ENCODE assay signal across 1 cellular context in the genomic region with DNA sequence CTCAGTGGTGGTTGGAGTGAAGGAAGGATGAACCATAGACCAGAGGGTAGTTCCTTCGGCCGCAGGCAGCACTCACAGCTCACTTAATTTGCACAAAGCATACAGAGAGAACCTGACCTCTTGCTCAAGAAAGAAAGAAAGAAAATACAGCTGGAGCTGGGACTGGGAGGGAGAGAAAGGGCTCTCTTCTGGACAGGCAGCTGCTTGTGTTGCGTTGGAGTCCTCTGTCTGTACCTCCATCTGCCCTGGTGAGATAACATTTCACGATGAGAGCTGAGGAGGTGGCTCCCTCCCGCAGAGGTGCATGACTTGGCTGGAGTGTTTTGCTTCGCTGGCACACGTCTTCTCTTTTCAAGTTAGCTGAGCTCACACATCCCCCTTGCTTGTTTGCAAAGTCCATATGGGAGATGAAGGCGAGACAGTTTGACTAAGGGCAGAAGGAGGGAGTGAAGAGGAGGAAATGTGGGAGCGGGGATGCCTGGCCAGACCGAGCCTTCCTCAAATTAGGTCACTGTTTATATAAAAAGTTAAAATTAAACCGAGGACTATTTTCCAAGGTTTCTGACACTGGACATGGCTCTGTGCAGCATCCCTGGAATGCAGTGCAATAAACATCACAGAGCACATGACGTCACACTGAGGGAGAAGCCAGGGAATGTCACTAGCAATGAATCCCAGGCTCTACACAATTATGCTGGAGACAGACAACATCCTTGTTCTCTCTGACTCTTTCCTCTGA.
TF ChIP-seq lines count a peak whose summit lies in the region.

No MANE protein-coding gene starts in this region.

TF ChIP-seq in K562, 482 proteins besides CTCF, POLR2A, EP300 and RAD21 (continued from another document and continues in another):
- no peak for TF ChIP-seq KDM4B (IDR thresholded peaks at IDR 0.05; ENCODE audit: borderline replicate concordance in 2 of 2, low read depth in 1 of 2)
- TF ChIP-seq MEIS2 (IDR thresholded peaks at IDR 0.05; ENCODE audit: partially characterized antibody): peak; percentile 81
- TF ChIP-seq PRMT5 (CRISPR knock-in tag; IDR thresholded peaks at IDR 0.05): no peak
- TF ChIP-seq, protein P1, sequence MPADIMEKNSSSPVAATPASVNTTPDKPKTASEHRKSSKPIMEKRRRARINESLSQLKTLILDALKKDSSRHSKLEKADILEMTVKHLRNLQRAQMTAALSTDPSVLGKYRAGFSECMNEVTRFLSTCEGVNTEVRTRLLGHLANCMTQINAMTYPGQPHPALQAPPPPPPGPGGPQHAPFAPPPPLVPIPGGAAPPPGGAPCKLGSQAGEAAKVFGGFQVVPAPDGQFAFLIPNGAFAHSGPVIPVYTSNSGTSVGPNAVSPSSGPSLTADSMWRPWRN (IDR thresholded peaks at IDR 0.05; ENCODE audit: low read depth): peak; percentile 73
- TF ChIP-seq, protein P2, sequence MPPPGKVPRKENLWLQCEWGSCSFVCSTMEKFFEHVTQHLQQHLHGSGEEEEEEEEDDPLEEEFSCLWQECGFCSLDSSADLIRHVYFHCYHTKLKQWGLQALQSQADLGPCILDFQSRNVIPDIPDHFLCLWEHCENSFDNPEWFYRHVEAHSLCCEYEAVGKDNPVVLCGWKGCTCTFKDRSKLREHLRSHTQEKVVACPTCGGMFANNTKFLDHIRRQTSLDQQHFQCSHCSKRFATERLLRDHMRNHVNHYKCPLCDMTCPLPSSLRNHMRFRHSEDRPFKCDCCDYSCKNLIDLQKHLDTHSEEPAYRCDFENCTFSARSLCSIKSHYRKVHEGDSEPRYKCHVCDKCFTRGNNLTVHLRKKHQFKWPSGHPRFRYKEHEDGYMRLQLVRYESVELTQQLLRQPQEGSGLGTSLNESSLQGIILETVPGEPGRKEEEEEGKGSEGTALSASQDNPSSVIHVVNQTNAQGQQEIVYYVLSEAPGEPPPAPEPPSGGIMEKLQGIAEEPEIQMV (tag; conservative IDR thresholded peaks at IDR 0.05; ENCODE audit: low read depth): no peak
- no peak for TF ChIP-seq BRF1 (IDR thresholded peaks at IDR 0.05; ENCODE audit: borderline replicate concordance, extremely low read depth, insufficient read length)
- TF ChIP-seq, protein P3, sequence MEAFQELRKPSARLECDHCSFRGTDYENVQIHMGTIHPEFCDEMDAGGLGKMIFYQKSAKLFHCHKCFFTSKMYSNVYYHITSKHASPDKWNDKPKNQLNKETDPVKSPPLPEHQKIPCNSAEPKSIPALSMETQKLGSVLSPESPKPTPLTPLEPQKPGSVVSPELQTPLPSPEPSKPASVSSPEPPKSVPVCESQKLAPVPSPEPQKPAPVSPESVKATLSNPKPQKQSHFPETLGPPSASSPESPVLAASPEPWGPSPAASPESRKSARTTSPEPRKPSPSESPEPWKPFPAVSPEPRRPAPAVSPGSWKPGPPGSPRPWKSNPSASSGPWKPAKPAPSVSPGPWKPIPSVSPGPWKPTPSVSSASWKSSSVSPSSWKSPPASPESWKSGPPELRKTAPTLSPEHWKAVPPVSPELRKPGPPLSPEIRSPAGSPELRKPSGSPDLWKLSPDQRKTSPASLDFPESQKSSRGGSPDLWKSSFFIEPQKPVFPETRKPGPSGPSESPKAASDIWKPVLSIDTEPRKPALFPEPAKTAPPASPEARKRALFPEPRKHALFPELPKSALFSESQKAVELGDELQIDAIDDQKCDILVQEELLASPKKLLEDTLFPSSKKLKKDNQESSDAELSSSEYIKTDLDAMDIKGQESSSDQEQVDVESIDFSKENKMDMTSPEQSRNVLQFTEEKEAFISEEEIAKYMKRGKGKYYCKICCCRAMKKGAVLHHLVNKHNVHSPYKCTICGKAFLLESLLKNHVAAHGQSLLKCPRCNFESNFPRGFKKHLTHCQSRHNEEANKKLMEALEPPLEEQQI (IDR thresholded peaks at IDR 0.05): peak; percentile 77
- TF ChIP-seq KDM2B (CRISPR knock-in tag; IDR thresholded peaks at IDR 0.05): no peak
- TF ChIP-seq PPARD (CRISPR knock-in tag; IDR thresholded peaks at IDR 0.05): no peak
- no peak for TF ChIP-seq ZNF12 (CRISPR knock-in tag; IDR thresholded peaks at IDR 0.05)
- peak; percentile 72 for TF ChIP-seq DACH1 (IDR thresholded peaks at IDR 0.05; ENCODE audit: partially characterized antibody)
- TF ChIP-seq, protein P4, sequence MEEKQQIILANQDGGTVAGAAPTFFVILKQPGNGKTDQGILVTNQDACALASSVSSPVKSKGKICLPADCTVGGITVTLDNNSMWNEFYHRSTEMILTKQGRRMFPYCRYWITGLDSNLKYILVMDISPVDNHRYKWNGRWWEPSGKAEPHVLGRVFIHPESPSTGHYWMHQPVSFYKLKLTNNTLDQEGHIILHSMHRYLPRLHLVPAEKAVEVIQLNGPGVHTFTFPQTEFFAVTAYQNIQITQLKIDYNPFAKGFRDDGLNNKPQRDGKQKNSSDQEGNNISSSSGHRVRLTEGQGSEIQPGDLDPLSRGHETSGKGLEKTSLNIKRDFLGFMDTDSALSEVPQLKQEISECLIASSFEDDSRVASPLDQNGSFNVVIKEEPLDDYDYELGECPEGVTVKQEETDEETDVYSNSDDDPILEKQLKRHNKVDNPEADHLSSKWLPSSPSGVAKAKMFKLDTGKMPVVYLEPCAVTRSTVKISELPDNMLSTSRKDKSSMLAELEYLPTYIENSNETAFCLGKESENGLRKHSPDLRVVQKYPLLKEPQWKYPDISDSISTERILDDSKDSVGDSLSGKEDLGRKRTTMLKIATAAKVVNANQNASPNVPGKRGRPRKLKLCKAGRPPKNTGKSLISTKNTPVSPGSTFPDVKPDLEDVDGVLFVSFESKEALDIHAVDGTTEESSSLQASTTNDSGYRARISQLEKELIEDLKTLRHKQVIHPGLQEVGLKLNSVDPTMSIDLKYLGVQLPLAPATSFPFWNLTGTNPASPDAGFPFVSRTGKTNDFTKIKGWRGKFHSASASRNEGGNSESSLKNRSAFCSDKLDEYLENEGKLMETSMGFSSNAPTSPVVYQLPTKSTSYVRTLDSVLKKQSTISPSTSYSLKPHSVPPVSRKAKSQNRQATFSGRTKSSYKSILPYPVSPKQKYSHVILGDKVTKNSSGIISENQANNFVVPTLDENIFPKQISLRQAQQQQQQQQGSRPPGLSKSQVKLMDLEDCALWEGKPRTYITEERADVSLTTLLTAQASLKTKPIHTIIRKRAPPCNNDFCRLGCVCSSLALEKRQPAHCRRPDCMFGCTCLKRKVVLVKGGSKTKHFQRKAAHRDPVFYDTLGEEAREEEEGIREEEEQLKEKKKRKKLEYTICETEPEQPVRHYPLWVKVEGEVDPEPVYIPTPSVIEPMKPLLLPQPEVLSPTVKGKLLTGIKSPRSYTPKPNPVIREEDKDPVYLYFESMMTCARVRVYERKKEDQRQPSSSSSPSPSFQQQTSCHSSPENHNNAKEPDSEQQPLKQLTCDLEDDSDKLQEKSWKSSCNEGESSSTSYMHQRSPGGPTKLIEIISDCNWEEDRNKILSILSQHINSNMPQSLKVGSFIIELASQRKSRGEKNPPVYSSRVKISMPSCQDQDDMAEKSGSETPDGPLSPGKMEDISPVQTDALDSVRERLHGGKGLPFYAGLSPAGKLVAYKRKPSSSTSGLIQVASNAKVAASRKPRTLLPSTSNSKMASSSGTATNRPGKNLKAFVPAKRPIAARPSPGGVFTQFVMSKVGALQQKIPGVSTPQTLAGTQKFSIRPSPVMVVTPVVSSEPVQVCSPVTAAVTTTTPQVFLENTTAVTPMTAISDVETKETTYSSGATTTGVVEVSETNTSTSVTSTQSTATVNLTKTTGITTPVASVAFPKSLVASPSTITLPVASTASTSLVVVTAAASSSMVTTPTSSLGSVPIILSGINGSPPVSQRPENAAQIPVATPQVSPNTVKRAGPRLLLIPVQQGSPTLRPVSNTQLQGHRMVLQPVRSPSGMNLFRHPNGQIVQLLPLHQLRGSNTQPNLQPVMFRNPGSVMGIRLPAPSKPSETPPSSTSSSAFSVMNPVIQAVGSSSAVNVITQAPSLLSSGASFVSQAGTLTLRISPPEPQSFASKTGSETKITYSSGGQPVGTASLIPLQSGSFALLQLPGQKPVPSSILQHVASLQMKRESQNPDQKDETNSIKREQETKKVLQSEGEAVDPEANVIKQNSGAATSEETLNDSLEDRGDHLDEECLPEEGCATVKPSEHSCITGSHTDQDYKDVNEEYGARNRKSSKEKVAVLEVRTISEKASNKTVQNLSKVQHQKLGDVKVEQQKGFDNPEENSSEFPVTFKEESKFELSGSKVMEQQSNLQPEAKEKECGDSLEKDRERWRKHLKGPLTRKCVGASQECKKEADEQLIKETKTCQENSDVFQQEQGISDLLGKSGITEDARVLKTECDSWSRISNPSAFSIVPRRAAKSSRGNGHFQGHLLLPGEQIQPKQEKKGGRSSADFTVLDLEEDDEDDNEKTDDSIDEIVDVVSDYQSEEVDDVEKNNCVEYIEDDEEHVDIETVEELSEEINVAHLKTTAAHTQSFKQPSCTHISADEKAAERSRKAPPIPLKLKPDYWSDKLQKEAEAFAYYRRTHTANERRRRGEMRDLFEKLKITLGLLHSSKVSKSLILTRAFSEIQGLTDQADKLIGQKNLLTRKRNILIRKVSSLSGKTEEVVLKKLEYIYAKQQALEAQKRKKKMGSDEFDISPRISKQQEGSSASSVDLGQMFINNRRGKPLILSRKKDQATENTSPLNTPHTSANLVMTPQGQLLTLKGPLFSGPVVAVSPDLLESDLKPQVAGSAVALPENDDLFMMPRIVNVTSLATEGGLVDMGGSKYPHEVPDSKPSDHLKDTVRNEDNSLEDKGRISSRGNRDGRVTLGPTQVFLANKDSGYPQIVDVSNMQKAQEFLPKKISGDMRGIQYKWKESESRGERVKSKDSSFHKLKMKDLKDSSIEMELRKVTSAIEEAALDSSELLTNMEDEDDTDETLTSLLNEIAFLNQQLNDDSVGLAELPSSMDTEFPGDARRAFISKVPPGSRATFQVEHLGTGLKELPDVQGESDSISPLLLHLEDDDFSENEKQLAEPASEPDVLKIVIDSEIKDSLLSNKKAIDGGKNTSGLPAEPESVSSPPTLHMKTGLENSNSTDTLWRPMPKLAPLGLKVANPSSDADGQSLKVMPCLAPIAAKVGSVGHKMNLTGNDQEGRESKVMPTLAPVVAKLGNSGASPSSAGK (IDR thresholded peaks at IDR 0.05): peak; percentile 54
- TF ChIP-seq HMG20B (CRISPR knock-in tag; IDR thresholded peaks at IDR 0.05): no peak
- TF ChIP-seq ZNF174 (CRISPR knock-in tag; IDR thresholded peaks at IDR 0.05): no peak
- no peak for TF ChIP-seq POU5F1 (IDR thresholded peaks at IDR 0.05; ENCODE audit: borderline replicate concordance, low read depth, low read length, partially characterized antibody)
- no peak for TF ChIP-seq ZNF507 (tag; conservative IDR thresholded peaks at IDR 0.05)
- TF ChIP-seq POLR2AphosphoS5 (IDR thresholded peaks at IDR 0.05; ENCODE audit: control insufficient read depth, insufficient read depth, low read depth, low read length): peak; percentile 96
- TF ChIP-seq SRF (CRISPR knock-in tag; IDR thresholded peaks at IDR 0.05): no peak; a peak in 1 of 4 replicates
- TF ChIP-seq, protein P5, sequence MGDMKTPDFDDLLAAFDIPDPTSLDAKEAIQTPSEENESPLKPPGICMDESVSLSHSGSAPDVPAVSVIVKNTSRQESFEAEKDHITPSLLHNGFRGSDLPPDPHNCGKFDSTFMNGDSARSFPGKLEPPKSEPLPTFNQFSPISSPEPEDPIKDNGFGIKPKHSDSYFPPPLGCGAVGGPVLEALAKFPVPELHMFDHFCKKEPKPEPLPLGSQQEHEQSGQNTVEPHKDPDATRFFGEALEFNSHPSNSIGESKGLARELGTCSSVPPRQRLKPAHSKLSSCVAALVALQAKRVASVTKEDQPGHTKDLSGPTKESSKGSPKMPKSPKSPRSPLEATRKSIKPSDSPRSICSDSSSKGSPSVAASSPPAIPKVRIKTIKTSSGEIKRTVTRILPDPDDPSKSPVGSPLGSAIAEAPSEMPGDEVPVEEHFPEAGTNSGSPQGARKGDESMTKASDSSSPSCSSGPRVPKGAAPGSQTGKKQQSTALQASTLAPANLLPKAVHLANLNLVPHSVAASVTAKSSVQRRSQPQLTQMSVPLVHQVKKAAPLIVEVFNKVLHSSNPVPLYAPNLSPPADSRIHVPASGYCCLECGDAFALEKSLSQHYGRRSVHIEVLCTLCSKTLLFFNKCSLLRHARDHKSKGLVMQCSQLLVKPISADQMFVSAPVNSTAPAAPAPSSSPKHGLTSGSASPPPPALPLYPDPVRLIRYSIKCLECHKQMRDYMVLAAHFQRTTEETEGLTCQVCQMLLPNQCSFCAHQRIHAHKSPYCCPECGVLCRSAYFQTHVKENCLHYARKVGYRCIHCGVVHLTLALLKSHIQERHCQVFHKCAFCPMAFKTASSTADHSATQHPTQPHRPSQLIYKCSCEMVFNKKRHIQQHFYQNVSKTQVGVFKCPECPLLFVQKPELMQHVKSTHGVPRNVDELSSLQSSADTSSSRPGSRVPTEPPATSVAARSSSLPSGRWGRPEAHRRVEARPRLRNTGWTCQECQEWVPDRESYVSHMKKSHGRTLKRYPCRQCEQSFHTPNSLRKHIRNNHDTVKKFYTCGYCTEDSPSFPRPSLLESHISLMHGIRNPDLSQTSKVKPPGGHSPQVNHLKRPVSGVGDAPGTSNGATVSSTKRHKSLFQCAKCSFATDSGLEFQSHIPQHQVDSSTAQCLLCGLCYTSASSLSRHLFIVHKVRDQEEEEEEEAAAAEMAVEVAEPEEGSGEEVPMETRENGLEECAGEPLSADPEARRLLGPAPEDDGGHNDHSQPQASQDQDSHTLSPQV (IDR thresholded peaks at IDR 0.05): peak; percentile 66; the same call in 1 of the 2 replicates
- TF ChIP-seq PYGO2 (tag; IDR thresholded peaks at IDR 0.05): no peak
- no peak for TF ChIP-seq ATF1 (CRISPR knock-in tag; IDR thresholded peaks at IDR 0.05)
- TF ChIP-seq ATF1 (tag; IDR thresholded peaks at IDR 0.05): peak; percentile 93
- peak; percentile 89 for TF ChIP-seq NFIC (IDR thresholded peaks at IDR 0.05)
- no peak for TF ChIP-seq CBX2 (IDR thresholded peaks at IDR 0.05; ENCODE audit: insufficient read depth, low read length, poor library complexity, severe bottlenecking)
- TF ChIP-seq, protein P6, sequence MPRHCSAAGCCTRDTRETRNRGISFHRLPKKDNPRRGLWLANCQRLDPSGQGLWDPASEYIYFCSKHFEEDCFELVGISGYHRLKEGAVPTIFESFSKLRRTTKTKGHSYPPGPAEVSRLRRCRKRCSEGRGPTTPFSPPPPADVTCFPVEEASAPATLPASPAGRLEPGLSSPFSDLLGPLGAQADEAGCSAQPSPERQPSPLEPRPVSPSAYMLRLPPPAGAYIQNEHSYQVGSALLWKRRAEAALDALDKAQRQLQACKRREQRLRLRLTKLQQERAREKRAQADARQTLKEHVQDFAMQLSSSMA (CRISPR knock-in tag; IDR thresholded peaks at IDR 0.05): no peak
- TF ChIP-seq RFX1 (IDR thresholded peaks at IDR 0.05): no peak
- peak; percentile 89 for TF ChIP-seq GATA2 (CRISPR knock-in tag; IDR thresholded peaks at IDR 0.05)
- peak; percentile 85 for TF ChIP-seq EGR1 (conservative IDR thresholded peaks at IDR 0.05)
- TF ChIP-seq ELF2 (CRISPR knock-in tag; IDR thresholded peaks at IDR 0.05): peak; percentile 13; the same call in 1 of the 2 replicates
- TF ChIP-seq, protein P7, sequence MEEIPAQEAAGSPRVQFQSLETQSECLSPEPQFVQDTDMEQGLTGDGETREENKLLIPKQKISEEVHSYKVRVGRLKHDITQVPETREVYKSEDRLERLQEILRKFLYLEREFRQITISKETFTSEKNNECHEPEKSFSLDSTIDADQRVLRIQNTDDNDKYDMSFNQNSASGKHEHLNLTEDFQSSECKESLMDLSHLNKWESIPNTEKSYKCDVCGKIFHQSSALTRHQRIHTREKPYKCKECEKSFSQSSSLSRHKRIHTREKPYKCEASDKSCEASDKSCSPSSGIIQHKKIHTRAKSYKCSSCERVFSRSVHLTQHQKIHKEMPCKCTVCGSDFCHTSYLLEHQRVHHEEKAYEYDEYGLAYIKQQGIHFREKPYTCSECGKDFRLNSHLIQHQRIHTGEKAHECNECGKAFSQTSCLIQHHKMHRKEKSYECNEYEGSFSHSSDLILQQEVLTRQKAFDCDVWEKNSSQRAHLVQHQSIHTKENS (CRISPR knock-in tag; IDR thresholded peaks at IDR 0.05): no peak
- no peak for TF ChIP-seq RBM22 (IDR thresholded peaks at IDR 0.05; ENCODE audit: low read depth, low read length, poor library complexity, severe bottlenecking)
